In genomic region chr9:86948153-86948929, GRCh38 we compare ENCODE assay signal across 8 cellular contexts. TPM values are rescaled to one million over a fixed set of nuclear protein-coding genes. Genes with fewer than 3 reads are reported as not detected.
DNase-seq lines count a peak whose midpoint lies in the region; ATAC-seq and TF ChIP-seq lines count a peak whose summit lies in the region.

No MANE protein-coding gene starts in this region.

- H3K9me2 ChIP-seq in GM23248 (ENCODE audit: insufficient read depth) (no peaks in the 10 kb centered on the region), Karpas-422 (replicated peaks; ENCODE audit: insufficient read depth, low read length) (no peaks in the 10 kb centered on the region), hepatocyte (replicated peaks; ENCODE audit: insufficient read depth) (no peaks in the 10 kb centered on the region)

- H2AFZ ChIP-seq in GM23248 (peak overlapping the region; percentile 87), Karpas-422 (ENCODE audit: low read length) (peak overlapping the region; percentile 87; the same call in 1 of the 2 replicates), hepatocyte (peak overlapping the region; percentile 29)

- peak; percentile 91 for DNase-seq in GM23248
- DNase-seq in Karpas-422: peak; percentile 90
- DNase-seq in T-helper 17 cell: peak; percentile 53 to 64 (median 53)
- peak in 1 of 2 donors; percentile 87 for DNase-seq in ascending aorta (ENCODE audit: low spot score in 2 of 2)
- peak; percentile 88 for DNase-seq in hepatocyte (ENCODE audit: low spot score)
- DNase-seq in retina: peak; percentile 94
- DNase-seq in aorta: peak; percentile 88 to 93

- peaks cover 10% of the 10 kb centered on the region for H3K4me1 ChIP-seq in ES-I3 (ENCODE audit: insufficient read depth, low read length)
- peaks cover 16% of the 10 kb centered on the region for H3K4me1 ChIP-seq in GM23248 (ENCODE audit: insufficient read depth)
- H3K4me1 ChIP-seq in Karpas-422 (ENCODE audit: low read length): peaks cover 14% of the 10 kb centered on the region
- peaks cover 0 to 17% of the 10 kb centered on the region in 2 donors for H3K4me1 ChIP-seq in ascending aorta
- H3K4me1 ChIP-seq in hepatocyte (ENCODE audit: insufficient read depth): peaks cover 8% of the 10 kb centered on the region
- H3K4me1 ChIP-seq in aorta (ENCODE audit: control insufficient read depth in 1 of 2, insufficient read depth in 2 of 2, low read length in 2 of 2): no peaks in the 10 kb centered on the region

- H3K4me1 Mint-ChIP-seq in T-helper 17 cell: peaks cover 9% of the 10 kb centered on the region

- in situ Hi-C loops in GM23248 (cut with MboI): loop anchor here (10.0 kb wide), 1 partner anchor 464 kb away; no protein-coding TSS in a partner anchor

- H3K4me3 ChIP-seq in GM23248 (peak overlapping the region; percentile 80), Karpas-422 (ENCODE audit: low read length) (peak overlapping the region; percentile 81), ascending aorta (peak overlapping the region; percentile 90 to 93), hepatocyte (peak overlapping the region; percentile 30), aorta (ENCODE audit: low read length in 2 of 2) (peak overlapping the region; percentile 55 to 99)

- no peaks in the 10 kb centered on the region for H3K9me3 ChIP-seq in ES-I3 (ENCODE audit: control insufficient read depth, insufficient read depth, low read length)
- no peaks in the 10 kb centered on the region for H3K9me3 ChIP-seq in GM23248 (ENCODE audit: low read depth)
- no peaks in the 10 kb centered on the region for H3K9me3 ChIP-seq in Karpas-422 (ENCODE audit: low read length)
- H3K9me3 ChIP-seq in T-helper 17 cell (ENCODE audit: control insufficient read depth, low read length, poor library complexity, severe bottlenecking): no peaks in the 10 kb centered on the region
- H3K9me3 ChIP-seq in ascending aorta: no peaks in the 10 kb centered on the region
- no peaks in the 10 kb centered on the region for H3K9me3 ChIP-seq in hepatocyte (ENCODE audit: low read depth)
- no peaks in the 10 kb centered on the region for H3K9me3 ChIP-seq in aorta (ENCODE audit: control insufficient read depth, low read length)

- H3F3A ChIP-seq in GM23248 (ENCODE audit: insufficient read depth): no peaks in the 10 kb centered on the region; the same call in 1 of the 2 replicates

- no peaks in the 10 kb centered on the region for H3K36me3 Mint-ChIP-seq in T-helper 17 cell (ENCODE audit: low read depth)

- intact Hi-C loops in ascending aorta (cut with DNase I): loop anchor here (5.0 kb wide), 6 partner anchors 89 to 596 kb away; partner anchors contain the start of gene TUT7
- intact Hi-C loops in aorta (cut with DNase I): loop anchor here (1.0 to 10.0 kb wide), 10 partner anchors 88 to 464 kb away; no protein-coding TSS in a partner anchor

- H3K27ac ChIP-seq in GM23248: peak overlapping the region; percentile 72
- no peak overlapping the region for H3K27ac ChIP-seq in Karpas-422 (ENCODE audit: low read length)
- H3K27ac ChIP-seq in ascending aorta: peak overlapping the region; percentile 88 to 89
- H3K27ac ChIP-seq in hepatocyte: peak overlapping the region; percentile 54
- peak overlapping the region in 1 of 2 donors; percentile 61 for H3K27ac ChIP-seq in aorta (ENCODE audit: low read depth in 1 of 2, low read length in 2 of 2)

- H3K27me3 ChIP-seq in GM23248 (replicated peaks; ENCODE audit: insufficient read depth) (no peaks in the 10 kb centered on the region), Karpas-422 (ENCODE audit: low read length) (no peaks in the 10 kb centered on the region), ascending aorta (no peaks in the 10 kb centered on the region), hepatocyte (peaks cover 20% of the 10 kb centered on the region), aorta (ENCODE audit: control insufficient read depth in 1 of 2, insufficient read depth in 2 of 2, low read length in 1 of 2) (no peaks in the 10 kb centered on the region)

- ATAC-seq in T-helper 17 cell (peak; percentile 75), aorta (ENCODE audit: low FRiP score) (peak; percentile 80)

- H3K9ac ChIP-seq in ES-I3 (ENCODE audit: low read depth, low read length): peak overlapping the region; percentile 55; the same call in 1 of the 2 replicates
- H3K9ac ChIP-seq in GM23248: peak overlapping the region; percentile 84
- H3K9ac ChIP-seq in Karpas-422 (ENCODE audit: low read length): peak overlapping the region; percentile 53

- TF ChIP-seq CTCF in ascending aorta (IDR thresholded peaks at IDR 0.05) (peak; percentile 75 to 93 (median 92)), hepatocyte (IDR thresholded peaks at IDR 0.05; ENCODE audit: poor library complexity) (peak; percentile 75)

- H3K36me3 ChIP-seq in ES-I3 (ENCODE audit: insufficient read depth, low read length) (no peaks in the 10 kb centered on the region), GM23248 (ENCODE audit: low read depth) (no peaks in the 10 kb centered on the region), Karpas-422 (ENCODE audit: insufficient read depth, low read length) (no peaks in the 10 kb centered on the region), ascending aorta (no peaks in the 10 kb centered on the region), hepatocyte (replicated peaks; ENCODE audit: insufficient read depth, low read depth) (no peaks in the 10 kb centered on the region), aorta (ENCODE audit: control insufficient read depth in 1 of 2, insufficient read depth in 2 of 2, low read length in 1 of 2) (no peaks in the 10 kb centered on the region)

- H3K79me2 ChIP-seq in GM23248 (ENCODE audit: insufficient read depth) (peaks cover 16% of the 10 kb centered on the region), Karpas-422 (ENCODE audit: low read length) (no peaks in the 10 kb centered on the region), hepatocyte (peaks cover 15% of the 10 kb centered on the region)

- peak overlapping the region; percentile 89 for H3K4me3 Mint-ChIP-seq in T-helper 17 cell

- H3K4me2 ChIP-seq in GM23248 (ENCODE audit: unreplicated experiment) (peak overlapping the region; percentile 83), Karpas-422 (ENCODE audit: low read depth, low read length, poor library complexity, severe bottlenecking) (peak overlapping the region; percentile 97), hepatocyte (peak overlapping the region; percentile 86)

- H4K20me1 ChIP-seq in GM23248 (ENCODE audit: insufficient read depth) (no peaks in the 10 kb centered on the region), Karpas-422 (ENCODE audit: insufficient read depth, low read depth, low read length) (no peaks in the 10 kb centered on the region), hepatocyte (ENCODE audit: insufficient read depth, poor library complexity, severe bottlenecking) (peaks cover 11% of the 10 kb centered on the region)

- H3K27me3 Mint-ChIP-seq in T-helper 17 cell: peaks cover 18% of the 10 kb centered on the region

- WGBS in GM23248 (ENCODE audit: low coverage in 1 of 2, low lambda C conversion rate in 2 of 2, missing lambda C conversion rate in 2 of 2), 2 experiments: 1% methylated on average over 34 to 35 of the region's 35 CpGs
- whole genome bisulfite sequencing in hepatocyte (ENCODE audit: low lambda C conversion rate, missing lambda C conversion rate): 1% methylated on average over 35 of the region's 35 CpGs
- 0% methylated on average over 35 of the region's 35 CpGs for WGBS in aorta, 2 donors

- peak overlapping the region; percentile 62 for H3K27ac Mint-ChIP-seq in T-helper 17 cell

RNA-seq across cellular contexts. Expression of gene GAS1, which starts 1.0 kb away (rescaled TPM):
- 29.7 and 36.0 TPM in 2 replicates for total RNA-seq in GM23248 (2014; rRNA removed; shearing (Covaris generic))
- polyA plus RNA-seq in GM23248 (2016; fragmentation: Nextera tagmentation; extraction: Ambion mirVana) (8.1 and 10.7 TPM in 2 replicates), hepatocyte (85.2 and 101 TPM in 2 replicates), aorta (1 to 10 TPM; 3.6 to 9.3 TPM)
- total RNA-seq in Karpas-422 (2014; rRNA removed; shearing (Covaris generic); ENCODE audit: low replicate concordance): 0.15 and 1.2 TPM in 2 replicates
- total RNA-seq in T-helper 17 cell (under 1 TPM; 0.37 to 0.42 TPM), ascending aorta (605 TPM), hepatocyte (45.9 and 61.3 TPM in 2 replicates), aorta (100 to 1,000 TPM; 105 to 111 TPM)

Comparison
In these comparisons a context has a peak if more than half of its experiments do, and no peak if none do; other contexts are left out.
1. H2AFZ ChIP-seq: peak in every context shown above with its lines; median percentile 87 in GM23248; 87 in Karpas-422; 29 in hepatocyte.
2. H3K4me3 ChIP-seq: peak in every context shown above with its lines; median percentile 92 in ascending aorta; 81 in Karpas-422; 80 in GM23248; 77 in aorta; 30 in hepatocyte.
3. RNA of gene GAS1, which starts 1.0 kb away (total RNA-seq): 605 TPM in ascending aorta (single experiment), 105 to 111 TPM in aorta, 45.9 to 61.3 TPM in hepatocyte and 29.7 to 36.0 TPM in GM23248; 0.37 to 0.42 TPM in T-helper 17 cell and 0.15 to 1.2 TPM in Karpas-422; every median in the first group is over 10 times any median in the second.
4. Peak in every context shown above with its lines, with median percentiles within 50 percentile points of each other: H3K9ac ChIP-seq and H3K4me2 ChIP-seq.